Comparison of ENCODE assay signal across 11 cellular contexts in genomic region chr14:47040490-47040889, GRCh38.
A peak's percentile ranks its signal among the peaks of the same experiment; 100 is the strongest.
DNase-seq lines count a peak whose midpoint lies in the region; TF ChIP-seq lines count a peak whose summit lies in the region.
"Had no signal": no experiment of that assay in that cellular context is flagged by ENCODE, and none has a peak within 500 bp of the region (broad histone marks: within the 10 kb centered on the region; RNA-seq: fewer than 3 reads in every experiment).

No MANE protein-coding gene starts in this region.

- dilution Hi-C loops in mammary epithelial cell (cut with HindIII; ENCODE audit: low sequenced_read_pairs): no loop called here

- H4K20me1 ChIP-seq in mammary epithelial cell (ENCODE audit: insufficient read depth, low read length): no peaks in the 10 kb centered on the region

- H3K9me3 ChIP-seq in mammary epithelial cell (replicated peaks; ENCODE audit: insufficient read depth, low read length) (peaks cover 5% of the 10 kb centered on the region), mesenchymal stem cell (ENCODE audit: control insufficient read depth, low read length) (no peaks in the 10 kb centered on the region)

- H3K9ac ChIP-seq in mammary epithelial cell (ENCODE audit: insufficient read depth, low read length) (no peak overlapping the region), mesenchymal stem cell (ENCODE audit: low read length) (no peak overlapping the region)

- DNase-seq in DMS53 (lab: John Stamatoyannopoulos, UW): peak; percentile 67
- DNase-seq in NCI-H69 (lab: John Stamatoyannopoulos, UW): peak; percentile 53
- peak; percentile 38 for DNase-seq in mammary epithelial cell
- DNase-seq in mesenchymal stem cell: peak; percentile 78
- no peak for DNase-seq in SIG-M5 treated with dmso at 0.1 percent for 504 hours (lab: John Stamatoyannopoulos, UW; ENCODE audit: unreplicated experiment)
- no peak for DNase-seq in NOMO-1 treated with dmso at 0.1 percent for 144 hours (lab: John Stamatoyannopoulos, UW; ENCODE audit: unreplicated experiment)
- DNase-seq in superior temporal gyrus (ENCODE audit: extremely low spot score): no peak
- DNase-seq in cerebellar nuclear complex (lab: John Stamatoyannopoulos, UW): no peak
- DNase-seq: activated CD8-positive, alpha-beta memory T cell treated with anti-CD3 and anti-CD28 coated beads for 24 hours; NCI-H774 had no signal

- no peaks in the 10 kb centered on the region for H3K79me1 ChIP-seq in mesenchymal stem cell (replicated peaks; ENCODE audit: low read length, poor library complexity, severe bottlenecking)

- H3K4me2 ChIP-seq in mammary epithelial cell (ENCODE audit: insufficient read depth, low read depth, low read length) (no peak overlapping the region), mesenchymal stem cell (ENCODE audit: low read length, poor library complexity, severe bottlenecking) (no peak overlapping the region)

- H3K14ac ChIP-seq in mesenchymal stem cell (ENCODE audit: low read length in 2 of 2): no peak overlapping the region

- H3K27me3 ChIP-seq in mammary epithelial cell (ENCODE audit: insufficient read depth, low read length) (no peaks in the 10 kb centered on the region), mesenchymal stem cell (ENCODE audit: control insufficient read depth in 1 of 2, insufficient read depth in 1 of 2, low read length in 2 of 2) (no peaks in the 10 kb centered on the region)

- CTCF ChIA-PET in mammary epithelial cell (lab: Charles Lee; ENCODE audit: low non-redundant PET): no interaction called here

- no peak overlapping the region for H4K91ac ChIP-seq in mesenchymal stem cell (ENCODE audit: low read length)

- intact Hi-C loops in mammary epithelial cell (cut with micrococcal nuclease): loop anchor here (1.0 to 10.0 kb wide), 2 partner anchors 459 to 1354 kb away; no protein-coding TSS in a partner anchor

- H3K4me3 ChIP-seq in mammary epithelial cell (replicated peaks in 1 of 3; ENCODE audit: insufficient read depth in 1 of 3, low read depth in 2 of 3, low read length in 3 of 3): no peak overlapping the region
- no peak overlapping the region for H3K4me3 ChIP-seq in mesenchymal stem cell (ENCODE audit: insufficient read depth in 1 of 2, low read depth in 1 of 2, low read length in 2 of 2)
- H3K4me3 ChIP-seq: lung had no signal

- no peak overlapping the region for H3K23ac ChIP-seq in mesenchymal stem cell (ENCODE audit: low read length in 2 of 2)

- H3K18ac ChIP-seq in mesenchymal stem cell (ENCODE audit: low read depth in 1 of 2, low read length in 2 of 2): no peak overlapping the region

- H2BK12ac ChIP-seq in mesenchymal stem cell (ENCODE audit: low read length in 2 of 2): no peak overlapping the region

- H2BK120ac ChIP-seq in mesenchymal stem cell (ENCODE audit: low read depth, low read length): no peak overlapping the region

- H3K4me1 ChIP-seq in mammary epithelial cell (ENCODE audit: insufficient read depth, low read length) (no peaks in the 10 kb centered on the region), mesenchymal stem cell (ENCODE audit: control insufficient read depth, insufficient read depth, low read depth, low read length) (no peaks in the 10 kb centered on the region)

- H2BK5ac ChIP-seq in mesenchymal stem cell (ENCODE audit: low read depth, low read length, poor library complexity, severe bottlenecking): no peak overlapping the region

- no peak overlapping the region for H2BK15ac ChIP-seq in mesenchymal stem cell (ENCODE audit: low read depth, poor library complexity, severe bottlenecking)

- in situ Hi-C loops in mammary epithelial cell (cut with MboI; ENCODE audit: low sequenced_read_pairs in 2 of 2): no loop called here

- no peak overlapping the region for H4K8ac ChIP-seq in mesenchymal stem cell (ENCODE audit: low read length)

- H3K27ac ChIP-seq in mammary epithelial cell (ENCODE audit: insufficient read depth, low read depth, low read length) (no peak overlapping the region), mesenchymal stem cell (ENCODE audit: low read length, poor library complexity, severe bottlenecking) (no peak overlapping the region)

- H3K4ac ChIP-seq in mesenchymal stem cell (ENCODE audit: low read depth in 1 of 2, low read length in 2 of 2): no peak overlapping the region

- no peaks in the 10 kb centered on the region for H3K79me2 ChIP-seq in mammary epithelial cell (ENCODE audit: insufficient read depth, low read length)

- no peak overlapping the region for H2AFZ ChIP-seq in mammary epithelial cell (ENCODE audit: low read depth, low read length)
- no peak overlapping the region for H2AFZ ChIP-seq in mesenchymal stem cell (ENCODE audit: low read depth, low read length)

- no peak overlapping the region for H2AK5ac ChIP-seq in mesenchymal stem cell (ENCODE audit: low read length, severe bottlenecking)

- H3K36me3 ChIP-seq in mammary epithelial cell (ENCODE audit: insufficient read depth, low read length) (no peaks in the 10 kb centered on the region), mesenchymal stem cell (ENCODE audit: control insufficient read depth in 1 of 2, insufficient read depth in 2 of 2, low read depth in 1 of 2, low read length in 2 of 2) (no peaks in the 10 kb centered on the region)

- TF ChIP-seq CTCF in mammary epithelial cell (conservative IDR thresholded peaks at IDR 0.05 in 1 of 2, IDR thresholded peaks at IDR 0.05 in 1 of 2; ENCODE audit: extremely low read depth in 1 of 2, insufficient read depth in 1 of 2, low read depth in 1 of 2, low read length in 2 of 2): peak in 1 of 2 donors; percentile 44

- WGBS in mammary epithelial cell (ENCODE audit: low coverage, missing lambda C conversion rate): 0% methylated on average over 1 of the region's 1 CpG
- 6% methylated on average over 1 of the region's 1 CpG for WGBS in mesenchymal stem cell

- no TSS peak for BruUV-seq in mammary epithelial cell (replicated peaks; lab: Mats Ljungman, UMichigan)

Comparison
In these comparisons a context has a peak if more than half of its experiments do, and no peak if none do; other contexts are left out.
1. DNase-seq: peak in DMS53 (single experiment), NCI-H69 (single experiment), mammary epithelial cell (single experiment) and mesenchymal stem cell (single experiment); none in SIG-M5 treated with dmso at 0.1 percent for 504 hours (single experiment), NOMO-1 treated with dmso at 0.1 percent for 144 hours (single experiment), superior temporal gyrus (single experiment) and cerebellar nuclear complex (0 of 2).